Comparison of ENCODE assay signal across 29 cellular contexts in genomic region chr4:26354491-26354890, GRCh38.
"Had no signal": no experiment of that assay in that cellular context is flagged by ENCODE, and none has a peak within 500 bp of the region (broad histone marks: within the 10 kb centered on the region; RNA-seq: fewer than 3 reads in every experiment).

No MANE protein-coding gene starts in this region.

- ATAC-seq: heart right ventricle; left ventricle myocardium superior; lower lobe of right lung; natural killer cell; right cardiac atrium; stimulated activated effector memory CD8-positive, alpha-beta T cell treated with anti-CD3 and anti-CD28 coated beads, Interleukin-12 subunit alpha, Interleukin-12 subunit beta, amount 100 ng/mL, for 72 hours had no signal

- H3K27me3 Mint-ChIP-seq: naive B cell; stimulated activated naive CD8-positive, alpha-beta T cell treated with anti-CD3 and anti-CD28 coated beads, Interleukin-15, Interleukin-2, amounts not matched to agents 100 ng/mL and 50 ng/mL, for 24 hours; type B pancreatic cell had no signal

- H3K27ac Mint-ChIP-seq: mesothelial cell of epicardium; natural killer cell; neural progenitor cell; stimulated activated effector memory CD8-positive, alpha-beta T cell treated with anti-CD3 and anti-CD28 coated beads, Interleukin-12 subunit alpha, Interleukin-12 subunit beta, amount 100 ng/mL, for 72 hours; stimulated activated naive CD8-positive, alpha-beta T cell treated with anti-CD3 and anti-CD28 coated beads, Interleukin-15, Interleukin-2, amounts not matched to agents 100 ng/mL and 50 ng/mL, for 24 hours; type B pancreatic cell had no signal

- H3K4me1 ChIP-seq: neural progenitor cell, prostate gland had no signal

- H3K27me3 ChIP-seq: heart right ventricle, hepatocyte, neural progenitor cell, ovary, sigmoid colon, spleen, suprapubic skin, tibial artery, vagina had no signal

- H3K4me3 Mint-ChIP-seq: mesothelial cell of epicardium; naive B cell; natural killer cell; nephron progenitor cell; neural progenitor cell; stimulated activated effector memory CD8-positive, alpha-beta T cell treated with anti-CD3 and anti-CD28 coated beads, Interleukin-12 subunit alpha, Interleukin-12 subunit beta, amount 100 ng/mL, for 72 hours; stimulated activated naive CD8-positive, alpha-beta T cell treated with anti-CD3 and anti-CD28 coated beads, Interleukin-15, Interleukin-2, amounts not matched to agents 100 ng/mL and 50 ng/mL, for 24 hours; type B pancreatic cell had no signal

- DNase-seq: heart right ventricle; islet precursor cell; left ventricle myocardium superior; lower lobe of right lung; mammary epithelial cell; mesendoderm; naive B cell; natural killer cell; nephron progenitor cell; ovary; posterior cingulate gyrus; retina; right cardiac atrium; sigmoid colon; small intestine; spleen; stimulated activated CD4-positive, alpha-beta T cell treated with anti-CD3 and anti-CD28 coated beads, Interleukin-4, amount 100 ng/mL, for 24 hours; stimulated activated naive CD4-positive, alpha-beta T cell; tibial artery had no signal

- H3K36me3 ChIP-seq: heart right ventricle, lower lobe of right lung, neural progenitor cell, ovary, prostate gland, sigmoid colon, spleen, suprapubic skin, thoracic aorta, tibial artery, vagina had no signal

- H2AFZ ChIP-seq: hepatocyte, neural progenitor cell had no signal

- H3K9me3 ChIP-seq: heart right ventricle, lower lobe of right lung, ovary, prostate gland, sigmoid colon, spleen, suprapubic skin, thoracic aorta, tibial artery, vagina had no signal

- H3K27ac ChIP-seq: heart right ventricle, hepatocyte, lower lobe of right lung, neural progenitor cell, ovary, prostate gland, sigmoid colon, suprapubic skin, thoracic aorta, tibial artery, vagina had no signal

- H3K4me2 ChIP-seq: hepatocyte, neural progenitor cell had no signal

- H3K36me3 Mint-ChIP-seq: mesothelial cell of epicardium, naive B cell, natural killer cell had no signal

- H3K9me3 Mint-ChIP-seq: mesothelial cell of epicardium; naive B cell; natural killer cell; nephron progenitor cell; stimulated activated effector memory CD8-positive, alpha-beta T cell treated with anti-CD3 and anti-CD28 coated beads, Interleukin-12 subunit alpha, Interleukin-12 subunit beta, amount 100 ng/mL, for 72 hours; stimulated activated naive CD8-positive, alpha-beta T cell treated with anti-CD3 and anti-CD28 coated beads, Interleukin-15, Interleukin-2, amounts not matched to agents 100 ng/mL and 50 ng/mL, for 24 hours; type B pancreatic cell had no signal

- H3K9ac ChIP-seq: neural progenitor cell had no signal

- H3K4me3 ChIP-seq: heart right ventricle, hepatocyte, lower lobe of right lung, neural progenitor cell, ovary, prostate gland, sigmoid colon, spleen, suprapubic skin, thoracic aorta, tibial artery, vagina had no signal
